In the genomic region with DNA sequence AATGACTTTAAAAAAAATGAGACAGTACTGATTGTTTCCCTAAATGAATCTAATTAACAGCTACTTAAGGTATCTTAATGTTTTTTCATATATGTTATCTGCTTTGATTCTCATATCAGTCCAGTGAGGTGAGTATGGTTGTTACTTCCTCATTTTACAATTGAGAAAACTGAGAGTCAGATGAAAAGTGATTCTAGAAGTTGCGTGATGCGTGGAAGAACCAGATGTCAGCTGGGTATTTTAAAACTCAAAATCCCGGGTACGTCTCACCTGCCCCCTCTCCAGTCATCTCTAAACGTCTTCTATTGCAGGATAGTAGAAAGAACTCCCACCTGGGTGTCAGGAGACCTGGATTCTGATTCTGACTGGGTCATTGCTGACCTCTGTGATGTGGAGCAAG, we compare ENCODE assay signal across 10 cellular contexts.
DNase-seq lines count a peak whose midpoint lies in the region; ATAC-seq lines count a peak whose summit lies in the region.
"Had no signal": no experiment of that assay in that cellular context is flagged by ENCODE, and none has a peak within 500 bp of the region (broad histone marks: within the 10 kb centered on the region; RNA-seq: fewer than 3 reads in every experiment).

No MANE protein-coding gene starts in this region.

- H3K27ac ChIP-seq in BLaER1 = no peak overlapping the region

- H3K27me3 ChIP-seq in BLaER1 = no peaks in the 10 kb centered on the region

- ATAC-seq in GM19043 (IDR thresholded peaks at IDR 0.05; ENCODE audit: low read depth, unreplicated experiment) (peak; percentile 82), HG02759 (IDR thresholded peaks at IDR 0.05; ENCODE audit: unreplicated experiment) (peak; percentile 79), HG03571 (IDR thresholded peaks at IDR 0.05; ENCODE audit: unreplicated experiment) (peak; percentile 84)
- ATAC-seq: activated CD8-positive, alpha-beta T cell treated with anti-CD3 and anti-CD28 coated beads, Interleukin-2, amount 10 ng/mL, durations not matched to agents 7 days and 5 days had no signal

- peaks cover 42% of the 10 kb centered on the region for H3K4me1 ChIP-seq in BLaER1

- peak overlapping the region; percentile 66 for H3K4me2 ChIP-seq in BLaER1

- H3K9me3 ChIP-seq in BLaER1 = no peaks in the 10 kb centered on the region; the same call in 1 of the 2 replicates

- H3K9ac ChIP-seq in BLaER1 = no peak overlapping the region

- DNase-seq in DMS 273 (lab: John Stamatoyannopoulos, UW; ENCODE audit: unreplicated experiment) (no peak), islet precursor cell (no peak), foreskin melanocyte (no peak), activated T-cell treated with anti-CD3 and anti-CD28 coated beads for 4 hours (no peak)
- DNase-seq: activated CD8-positive, alpha-beta T cell treated with anti-CD3 and anti-CD28 coated beads, Interleukin-2, amount 10 ng/mL, durations not matched to agents 7 days and 5 days; RPMI8226 had no signal

- H4K20me1 ChIP-seq in BLaER1 = no peaks in the 10 kb centered on the region

- no peak overlapping the region for H3K4me3 ChIP-seq in BLaER1

- peaks cover 10% of the 10 kb centered on the region; the same call in 1 of the 2 replicates for H3K36me3 ChIP-seq in BLaER1
